Comparison of ENCODE assay signal across 21 cellular contexts in genomic region chr4:175062183-175062592, GRCh38.
DNase-seq lines count a peak whose midpoint lies in the region; ATAC-seq and TF ChIP-seq lines count a peak whose summit lies in the region.
"Had no signal": no experiment of that assay in that cellular context is flagged by ENCODE, and none has a peak within 500 bp of the region (broad histone marks: within the 10 kb centered on the region; RNA-seq: fewer than 3 reads in every experiment).

No MANE protein-coding gene starts in this region.

- H3K9me3 ChIP-seq in OCI-LY7 (ENCODE audit: low read length) = peaks cover 40% of the 10 kb centered on the region; the same call in 1 of the 2 replicates
- H3K9me3 ChIP-seq: Caco-2, HAP-1 had no signal

- H3K79me2 ChIP-seq in OCI-LY7 (ENCODE audit: insufficient read depth, low read depth, low read length) = no peaks in the 10 kb centered on the region

- H2AFZ ChIP-seq in OCI-LY7 (ENCODE audit: low read length) = 0 out of 2 replicates have a peak overlapping the region, but pooled peaks have one; percentile 10
- H2AFZ ChIP-seq: GM23248 had no signal

- H4K20me1 ChIP-seq in OCI-LY7 (ENCODE audit: insufficient read depth, low read length) = no peaks in the 10 kb centered on the region

- H3K9me2 ChIP-seq in OCI-LY7 (ENCODE audit: insufficient read depth, low read length) = no peaks in the 10 kb centered on the region

- TF ChIP-seq CTCF in OCI-LY7 (conservative IDR thresholded peaks at IDR 0.05; ENCODE audit: low read length) = no peak

- no peak overlapping the region for H3K4me3 Mint-ChIP-seq in activated naive CD8-positive, alpha-beta T cell treated with anti-CD3 and anti-CD28 coated beads for 36 hours
- H3K4me3 Mint-ChIP-seq: CD8-positive, alpha-beta T cell had no signal

- no peaks in the 10 kb centered on the region for H3K9me3 Mint-ChIP-seq in activated naive CD8-positive, alpha-beta T cell treated with anti-CD3 and anti-CD28 coated beads for 36 hours

- no peak overlapping the region for H3K4me3 ChIP-seq in OCI-LY7 (ENCODE audit: low read depth, low read length, poor library complexity, severe bottlenecking)
- H3K4me3 ChIP-seq: GM23248, HAP-1, SK-N-MC had no signal

- no peak overlapping the region for H3K27ac ChIP-seq in OCI-LY7 (ENCODE audit: low read depth, low read length, poor library complexity, severe bottlenecking)
- H3K27ac ChIP-seq: GM23248, SK-N-MC had no signal

- no peak for DNase-seq in OCI-LY7 (ENCODE audit: low spot score)
- peak; percentile 38 for DNase-seq in islet precursor cell
- peak; percentile 39 for DNase-seq in sciatic nerve (ENCODE audit: low spot score)
- no peak for DNase-seq in activated naive CD8-positive, alpha-beta T cell treated with anti-CD3 and anti-CD28 coated beads for 36 hours
- no peak for DNase-seq in midbrain (lab: John Stamatoyannopoulos, UW)
- DNase-seq in activated CD4-positive, alpha-beta T cell treated with anti-CD3 and anti-CD28 coated beads, Interleukin-2, amount 50 U/mL, for 1 hour = no peak
- no peak for DNase-seq in NCI-H748 (lab: John Stamatoyannopoulos, UW; ENCODE audit: unreplicated experiment)
- DNase-seq: C1 segment of cervical spinal cord; Caco-2; CD8-positive, alpha-beta T cell; GM23248; IMR-90; KG1; MM.1S; NCI-H1694; NCI-H2029 treated with DMSO at 0.1 percent for 48 hours; NCI-H2227 treated with DMSO at 0.1 percent for 48 hours; NCI-H526 treated with DMSO at 0.1 percent for 48 hours; SIG-M5 had no signal

- H3K4me2 ChIP-seq in OCI-LY7 (ENCODE audit: low read length) = no peak overlapping the region

- no peaks in the 10 kb centered on the region for H3K36me3 Mint-ChIP-seq in activated naive CD8-positive, alpha-beta T cell treated with anti-CD3 and anti-CD28 coated beads for 36 hours
- H3K36me3 Mint-ChIP-seq: CD8-positive, alpha-beta T cell had no signal

- intact Hi-C loops in OCI-LY7 (cut with micrococcal nuclease; ENCODE audit: unreplicated experiment) = loop anchor here (10.0 kb wide), 1 partner anchor 187 kb away; no protein-coding TSS in a partner anchor
- intact Hi-C loops in sciatic nerve (cut with DNase I) = no loop called here

- H3K4me1 Mint-ChIP-seq in activated naive CD8-positive, alpha-beta T cell treated with anti-CD3 and anti-CD28 coated beads for 36 hours = no peaks in the 10 kb centered on the region

- POLR2A ChIA-PET in OCI-LY7 (lab: Charles Lee) = no interaction called here

- ATAC-seq in sciatic nerve = no peak
- ATAC-seq: CD8-positive, alpha-beta T cell had no signal

- H3K36me3 ChIP-seq in OCI-LY7 (ENCODE audit: insufficient read depth, low read length) = peaks cover 4% of the 10 kb centered on the region; the same call in 1 of the 2 replicates
- H3K36me3 ChIP-seq: HAP-1 had no signal

- H3K27me3 Mint-ChIP-seq in activated naive CD8-positive, alpha-beta T cell treated with anti-CD3 and anti-CD28 coated beads for 36 hours = no peaks in the 10 kb centered on the region

- H3K27ac Mint-ChIP-seq in activated naive CD8-positive, alpha-beta T cell treated with anti-CD3 and anti-CD28 coated beads for 36 hours = no peak overlapping the region
- H3K27ac Mint-ChIP-seq: CD8-positive, alpha-beta T cell had no signal

- peaks cover 14% of the 10 kb centered on the region for H3K4me1 ChIP-seq in OCI-LY7 (ENCODE audit: insufficient read depth, low read length, poor library complexity, severe bottlenecking)
- H3K4me1 ChIP-seq: Caco-2, HAP-1 had no signal

- BruUV-seq in OCI-LY7 (replicated peaks; lab: Mats Ljungman, UMichigan) = no TSS peak

- CTCF ChIA-PET in OCI-LY7 (lab: Charles Lee; ENCODE audit: unreplicated experiment) = no interaction called here

Comparison
In these comparisons a context has a peak if more than half of its experiments do, and no peak if none do; other contexts are left out.
1. DNase-seq: peak in islet precursor cell (single experiment) and sciatic nerve (single experiment); none in OCI-LY7 (single experiment), activated naive CD8-positive, alpha-beta T cell treated with anti-CD3 and anti-CD28 coated beads for 36 hours (single experiment), midbrain (single experiment), activated CD4-positive, alpha-beta T cell treated with anti-CD3 and anti-CD28 coated beads, Interleukin-2, amount 50 U/mL, for 1 hour (single experiment) and NCI-H748 (single experiment).